In genomic region chr3:58214484-58215316, GRCh38 we compare ENCODE assay signal across 8 cellular contexts. TPM values are rescaled to one million over a fixed set of nuclear protein-coding genes. Genes with fewer than 3 reads are reported as not detected.
A peak's percentile ranks its signal among the peaks of the same experiment; 100 is the strongest.
DNase-seq lines count a peak whose midpoint lies in the region; ATAC-seq, FAIRE-seq and TF ChIP-seq lines count a peak whose summit lies in the region.

No MANE protein-coding gene starts in this region.

- H3K4me2 ChIP-seq in parathyroid adenoma (ENCODE audit: low read length) = no peak overlapping the region

- no peaks in the 10 kb centered on the region for H3K79me2 ChIP-seq in parathyroid adenoma

- peaks cover 3 to 7% of the 10 kb centered on the region in 2 donors for H3K27me3 Mint-ChIP-seq in CD4-positive, alpha-beta memory T cell

- no peak overlapping the region for H3K4me3 Mint-ChIP-seq in CD4-positive, alpha-beta memory T cell

- H3K4me3 ChIP-seq in parathyroid adenoma (ENCODE audit: low read depth, low read length) = no peak overlapping the region
- no peak overlapping the region for H3K4me3 ChIP-seq in CD4-positive, alpha-beta memory T cell (ENCODE audit: low read length in 2 of 2)

- peaks cover 0 to 2% (median 0%) of the 10 kb centered on the region in 8 donors for H3K9me3 Mint-ChIP-seq in CD4-positive, alpha-beta memory T cell

- H3K27ac Mint-ChIP-seq in CD4-positive, alpha-beta memory T cell = no peak overlapping the region

- CTCF ChIA-PET in CD4-positive, alpha-beta memory T cell (lab: Charles Lee; ENCODE audit: partially characterized antibody) = interaction anchor here (0.6 to 9.4 kb wide), 8 partner anchors 12 to 207 kb away, joined by 3 to 90 read pairs (median 3); partner anchors contain the start of gene FLNB

- peaks cover 3 to 9% (median 5%) of the 10 kb centered on the region in 4 donors for H3K4me1 Mint-ChIP-seq in CD4-positive, alpha-beta memory T cell

- H3K27ac ChIP-seq in parathyroid adenoma = no peak overlapping the region
- H3K27ac ChIP-seq in CD4-positive, alpha-beta memory T cell (ENCODE audit: low read depth, low read length) = no peak overlapping the region

- no peak for DNase-seq in GM12891 (ENCODE audit: insufficient read length, low spot score)
- peak; percentile 65 to 71 for DNase-seq in activated T-cell treated with anti-CD3 and anti-CD28 coated beads, Interleukin-2, amount 50 U/mL, for 48 hours
- DNase-seq in NCI-H510A treated with DMSO at 0.1 percent for 48 hours (lab: John Stamatoyannopoulos, UW) = no peak
- DNase-seq in CD4-positive, alpha-beta memory T cell = no peak
- DNase-seq in DMS153 treated with DMSO at 0.1 percent for 48 hours (lab: John Stamatoyannopoulos, UW; ENCODE audit: unreplicated experiment) = no peak

- H3K4me1 ChIP-seq in parathyroid adenoma = peaks cover 3% of the 10 kb centered on the region
- H3K4me1 ChIP-seq in CD4-positive, alpha-beta memory T cell (ENCODE audit: insufficient read depth, low read length) = peaks cover 6% of the 10 kb centered on the region

- FAIRE-seq in GM12891 (lab: Jason Lieb, UNC) = peak; percentile 97

- TF ChIP-seq POLR2A in GM12891 (IDR thresholded peaks at IDR 0.05; ENCODE audit: low read depth, low read length) = 0 out of 2 replicates have a peak, but pooled peaks have one; percentile 25

- intact Hi-C loops in CD4-positive, alpha-beta memory T cell (cut with micrococcal nuclease) = no loop called here

- peak overlapping the region; percentile 22 for H2AFZ ChIP-seq in parathyroid adenoma

- H3K36me3 Mint-ChIP-seq in CD4-positive, alpha-beta memory T cell = no peaks in the 10 kb centered on the region

- no peaks in the 10 kb centered on the region for H3K9me3 ChIP-seq in parathyroid adenoma (ENCODE audit: control insufficient read depth, low read length)
- H3K9me3 ChIP-seq in CD4-positive, alpha-beta memory T cell (ENCODE audit: control insufficient read depth in 1 of 2, low read length in 2 of 2) = no peaks in the 10 kb centered on the region

- POLR2A ChIA-PET in CD4-positive, alpha-beta memory T cell (lab: Charles Lee; ENCODE audit: partially characterized antibody) = no interaction called here

- ATAC-seq in GM21390 (IDR thresholded peaks at IDR 0.05; ENCODE audit: unreplicated experiment) (peak; percentile 74), HG03565 (IDR thresholded peaks at IDR 0.05; ENCODE audit: unreplicated experiment) (peak; percentile 72)

- no peaks in the 10 kb centered on the region for H3K36me3 ChIP-seq in parathyroid adenoma (ENCODE audit: control insufficient read depth, insufficient read depth, low read length)
- H3K36me3 ChIP-seq in CD4-positive, alpha-beta memory T cell (ENCODE audit: insufficient read depth, low read length) = no peaks in the 10 kb centered on the region

- no peaks in the 10 kb centered on the region for H3K27me3 ChIP-seq in parathyroid adenoma (ENCODE audit: control insufficient read depth, insufficient read depth, low read length)
- no peaks in the 10 kb centered on the region for H3K27me3 ChIP-seq in CD4-positive, alpha-beta memory T cell (ENCODE audit: insufficient read depth, low read length)

- no peak overlapping the region for H3K9ac ChIP-seq in parathyroid adenoma

- TF ChIP-seq CTCF in parathyroid adenoma (IDR thresholded peaks at IDR 0.05) = no peak

TF ChIP-seq in GM12891, 5 proteins besides CTCF, POLR2A, EP300 and RAD21:
- TF ChIP-seq PAX5 (IDR thresholded peaks at IDR 0.05; ENCODE audit: insufficient read depth, low read length, severe bottlenecking) = no peak
- peak; percentile 29; the same call in 1 of the 2 replicates for TF ChIP-seq POLR2AphosphoS5 (IDR thresholded peaks at IDR 0.05; ENCODE audit: low read depth, low read length)
- TF ChIP-seq SPI1 (IDR thresholded peaks at IDR 0.05; ENCODE audit: low read depth, low read length) = peak; percentile 92
- 0 out of 2 replicates have a peak, but pooled peaks have one; percentile 49 for TF ChIP-seq TAF1 (IDR thresholded peaks at IDR 0.05; ENCODE audit: low read depth, low read length)
- peak; percentile 89 for TF ChIP-seq POU2F2 (IDR thresholded peaks at IDR 0.05; ENCODE audit: low read depth, low read length)

RNA-seq across cellular contexts. Expression of gene DNASE1L3, which starts 3.9 kb away (rescaled TPM):
- 6.6 TPM for polyA plus RNA-seq in GM12891 (2012; ENCODE audit: low read depth, missing spikeins)
- not detected for total RNA-seq in CD4-positive, alpha-beta memory T cell
- polyA plus RNA-seq in CD4-positive, alpha-beta memory T cell = not detected

RNA-seq across cellular contexts. Expression of gene ABHD6, which starts 22.9 kb away (rescaled TPM):
- 2.8 TPM for polyA plus RNA-seq in GM12891 (2012; ENCODE audit: low read depth, missing spikeins)
- 1 to 10 TPM; 5.1 to 7.2 TPM for total RNA-seq in CD4-positive, alpha-beta memory T cell
- polyA plus RNA-seq in CD4-positive, alpha-beta memory T cell = 1 to 10 TPM; 4.7 to 8.2 TPM

Comparison
In these comparisons a context has a peak if more than half of its experiments do, and no peak if none do; other contexts are left out.
1. DNase-seq: peak in activated T-cell treated with anti-CD3 and anti-CD28 coated beads, Interleukin-2, amount 50 U/mL, for 48 hours (2 of 2); none in GM12891 (single experiment), NCI-H510A treated with DMSO at 0.1 percent for 48 hours (single experiment), CD4-positive, alpha-beta memory T cell (0 of 5) and DMS153 treated with DMSO at 0.1 percent for 48 hours (single experiment).